In genomic region chr5:107668933-107669542, GRCh38 we compare ENCODE assay signal across 2 cellular contexts.
TF ChIP-seq lines count a peak whose summit lies in the region.

No MANE protein-coding gene starts in this region.

TF ChIP-seq in GM23338, 12 proteins besides CTCF, POLR2A, EP300 and RAD21 (continued from another document):
- no peak for TF ChIP-seq ETS1 (IDR thresholded peaks at IDR 0.05)

TF ChIP-seq in WTC11, 78 proteins besides CTCF, POLR2A, EP300 and RAD21 (continued from another document):
- TF ChIP-seq AFF4 (CRISPR knock-in tag; IDR thresholded peaks at IDR 0.05; ENCODE audit: borderline replicate concordance) (0 out of 2 replicates have a peak, but pooled peaks have one; percentile 17), AR (CRISPR knock-in tag; IDR thresholded peaks at IDR 0.05) (no peak), NFYB (CRISPR knock-in tag; conservative IDR thresholded peaks at IDR 0.05; ENCODE audit: low read depth) (no peak), MYBL2 (CRISPR knock-in tag; IDR thresholded peaks at IDR 0.05) (no peak)
